ENCODE assay signal across 16 cellular contexts in genomic region chrX:24082446-24082845, GRCh38.
"Had no signal": no experiment of that assay in that cellular context is flagged by ENCODE, and none has a peak within 500 bp of the region (broad histone marks: within the 10 kb centered on the region; RNA-seq: fewer than 3 reads in every experiment).

No MANE protein-coding gene starts in this region.

- H3K4me3 ChIP-seq: colonic mucosa, esophagus squamous epithelium, gastroesophageal sphincter, left ventricle myocardium inferior, lower lobe of right lung, psoas muscle, skin epidermis, thyroid gland had no signal

- H3K79me2 ChIP-seq: parathyroid adenoma had no signal

- H3K27ac ChIP-seq: colonic mucosa, esophagus squamous epithelium, gastroesophageal sphincter, left ventricle myocardium inferior, lower lobe of right lung, parathyroid adenoma, psoas muscle, skin epidermis, thyroid gland had no signal

- H3K27me3 ChIP-seq: colonic mucosa, esophagus squamous epithelium, gastroesophageal sphincter, thyroid gland had no signal

- FAIRE-seq: keratinocyte, urothelium cell line had no signal

- H3K27ac Mint-ChIP-seq: memory B cell, nephron, type B pancreatic cell had no signal

- H3K4me3 Mint-ChIP-seq: memory B cell, naive B cell, nephron, type B pancreatic cell had no signal

- H3K9me3 Mint-ChIP-seq: memory B cell, naive B cell, nephron, type B pancreatic cell had no signal

- H3K9ac ChIP-seq: parathyroid adenoma had no signal

- DNase-seq: esophagus squamous epithelium, occipital lobe had no signal

- H3K27me3 Mint-ChIP-seq: memory B cell, naive B cell, type B pancreatic cell had no signal

- H3K9me3 ChIP-seq: colonic mucosa, esophagus squamous epithelium, gastroesophageal sphincter, left ventricle myocardium inferior, lower lobe of right lung, psoas muscle, thyroid gland had no signal

- H3K4me1 ChIP-seq: colonic mucosa, esophagus squamous epithelium, gastroesophageal sphincter, left ventricle myocardium inferior, lower lobe of right lung, parathyroid adenoma, psoas muscle, thyroid gland had no signal

- H3K36me3 ChIP-seq: colonic mucosa had no signal

- H2AFZ ChIP-seq: parathyroid adenoma had no signal
